17 cellular contexts compared by ENCODE assay signal in genomic region chr7:154709840-154710520, GRCh38.
A peak's percentile ranks its signal among the peaks of the same experiment; 100 is the strongest.
DNase-seq lines count a peak whose midpoint lies in the region; ATAC-seq and TF ChIP-seq lines count a peak whose summit lies in the region.
"Had no signal": no experiment of that assay in that cellular context is flagged by ENCODE, and none has a peak within 500 bp of the region (broad histone marks: within the 10 kb centered on the region; RNA-seq: fewer than 3 reads in every experiment).

No MANE protein-coding gene starts in this region.

- no peak overlapping the region for H4K91ac ChIP-seq in neuronal stem cell (ENCODE audit: low read depth, low read length, poor library complexity)

- H3K27me3 ChIP-seq in body of pancreas (no peaks in the 10 kb centered on the region), neuronal stem cell (ENCODE audit: control insufficient read depth in 3 of 3, insufficient read depth in 3 of 3, low read depth in 1 of 3, low read length in 3 of 3) (peaks cover 0 to 3% (median 0%) of the 10 kb centered on the region in 3 experiments), GM23338 (ENCODE audit: insufficient read depth) (no peaks in the 10 kb centered on the region)

- H4K8ac ChIP-seq in neuronal stem cell (ENCODE audit: low read depth, low read length): no peak overlapping the region

- 28 to 48% methylated on average over 4 to 6 of the region's 6 CpGs for WGBS in body of pancreas, 2 donors
- no CpG with 5 or more reads among the region's 6 CpGs for WGBS in neuronal stem cell (ENCODE audit: extremely low coverage in 2 of 2, insufficient read length in 2 of 2, insufficient replicate concordance in 1 of 2), 2 donors

- peaks cover 2% of the 10 kb centered on the region for H3K79me1 ChIP-seq in neuronal stem cell (ENCODE audit: low read depth, low read length)

- H4K20me1 ChIP-seq in GM23338 (replicated peaks; ENCODE audit: insufficient read depth): no peaks in the 10 kb centered on the region

- no peak overlapping the region for H3K27ac Mint-ChIP-seq in GM23338
- H3K27ac Mint-ChIP-seq: B cell; CD4-positive, CD25-positive, alpha-beta regulatory T cell; CD8-positive, alpha-beta memory T cell had no signal

- TF ChIP-seq POLR2A in body of pancreas (IDR thresholded peaks at IDR 0.05): no peak

- peak overlapping the region; percentile 41 to 65 (median 56) for H3K27ac ChIP-seq in body of pancreas
- H3K27ac ChIP-seq in neuronal stem cell (replicated peaks; ENCODE audit: low read length): no peak overlapping the region
- no peak overlapping the region for H3K27ac ChIP-seq in GM23338 (ENCODE audit: low read depth)

- H3K4me1 ChIP-seq in body of pancreas (peaks cover 34% of the 10 kb centered on the region), neuronal stem cell (ENCODE audit: control insufficient read depth in 2 of 2, insufficient read depth in 1 of 2, low read depth in 1 of 2, low read length in 2 of 2) (peaks cover 0 to 1% of the 10 kb centered on the region in 2 donors), GM23338 (ENCODE audit: insufficient read depth) (no peaks in the 10 kb centered on the region)
- H3K4me1 ChIP-seq: HAP-1 had no signal

- TF ChIP-seq CTCF in body of pancreas (IDR thresholded peaks at IDR 0.05) (no peak), GM23338 (conservative IDR thresholded peaks at IDR 0.05; ENCODE audit: low read depth in 2 of 2) (no peak)

- no peak overlapping the region for H2AK5ac ChIP-seq in neuronal stem cell (ENCODE audit: low read depth, low read length)

- intact Hi-C loops in body of pancreas (cut with DNase I): no loop called here

- H3K36me3 ChIP-seq in body of pancreas (replicated peaks in 1 of 2; ENCODE audit: insufficient read depth in 1 of 2, low read depth in 2 of 2) (no peaks in the 10 kb centered on the region), neuronal stem cell (replicated peaks in 1 of 2; ENCODE audit: control insufficient read depth in 2 of 2, insufficient read depth in 2 of 2, low read length in 2 of 2) (no peaks in the 10 kb centered on the region), GM23338 (ENCODE audit: insufficient read depth) (no peaks in the 10 kb centered on the region; the same call in 1 of the 2 replicates)
- H3K36me3 ChIP-seq: HAP-1 had no signal

- H2BK12ac ChIP-seq in neuronal stem cell (ENCODE audit: low read length): no peak overlapping the region

- H3K9me3 Mint-ChIP-seq in GM23338: peaks cover 58% of the 10 kb centered on the region

- peak; percentile 96 for ATAC-seq in body of pancreas
- no peak for ATAC-seq in GM23338
- ATAC-seq in GM18858 (IDR thresholded peaks at IDR 0.05; ENCODE audit: unreplicated experiment): no peak
- ATAC-seq: GM12878 had no signal

- H2AFZ ChIP-seq in neuronal stem cell (ENCODE audit: low read length) (no peak overlapping the region), GM23338 (no peak overlapping the region)

- no peak overlapping the region for H3K4ac ChIP-seq in neuronal stem cell (ENCODE audit: low read length)

- DNase-seq in NCI-H146 (lab: John Stamatoyannopoulos, UW) (peak; percentile 57), body of pancreas (peak; percentile 48 to 63 (median 58)), neuronal stem cell (ENCODE audit: low spot score) (no peak), GM23338 (ENCODE audit: low spot score) (no peak)
- no peak for DNase-seq in stimulated activated CD4-positive, alpha-beta T cell treated with anti-CD3 and anti-CD28 coated beads, Interleukin-15, amount 100 ng/mL, for 24 hours
- DNase-seq: C1 segment of cervical spinal cord; CD4-positive, CD25-positive, alpha-beta regulatory T cell; CD8-positive, alpha-beta memory T cell; COR-L47; DMS 273 treated with DMSO at 0.1 percent for 48 hours; DMS53; DND-41; EL had no signal

- no peak overlapping the region for H2BK120ac ChIP-seq in neuronal stem cell (ENCODE audit: low read depth, low read length)

- no peak overlapping the region for H3K9ac ChIP-seq in neuronal stem cell (ENCODE audit: low read depth, low read length, poor library complexity)

- no peaks in the 10 kb centered on the region for H3K79me2 ChIP-seq in GM23338 (replicated peaks; ENCODE audit: insufficient read depth)

- H3K23ac ChIP-seq in neuronal stem cell (ENCODE audit: low read depth, low read length, poor library complexity): no peak overlapping the region

- no peaks in the 10 kb centered on the region for H3F3A ChIP-seq in GM23338 (replicated peaks; ENCODE audit: low read depth)

- peak overlapping the region; percentile 92 for H3K14ac ChIP-seq in neuronal stem cell (ENCODE audit: low read length)

- no peak overlapping the region for H2BK5ac ChIP-seq in neuronal stem cell (ENCODE audit: low read length)

- H3K4me1 Mint-ChIP-seq in GM23338: no peaks in the 10 kb centered on the region
- H3K4me1 Mint-ChIP-seq: B cell; CD4-positive, CD25-positive, alpha-beta regulatory T cell; CD8-positive, alpha-beta memory T cell had no signal

- peak overlapping the region; percentile 63 for H3K18ac ChIP-seq in neuronal stem cell (ENCODE audit: low read length)

- no peaks in the 10 kb centered on the region for H3K9me3 ChIP-seq in body of pancreas
- H3K9me3 ChIP-seq in neuronal stem cell (replicated peaks in 1 of 2; ENCODE audit: control insufficient read depth in 2 of 2, insufficient read depth in 1 of 2, low read depth in 1 of 2, low read length in 2 of 2): peaks cover 0 to 7% of the 10 kb centered on the region in 2 donors
- H3K9me3 ChIP-seq: HAP-1 had no signal

- no peak overlapping the region for H3K4me3 Mint-ChIP-seq in GM23338
- H3K4me3 Mint-ChIP-seq: B cell; CD4-positive, CD25-positive, alpha-beta regulatory T cell; CD8-positive, alpha-beta memory T cell had no signal

- H3K4me3 ChIP-seq in body of pancreas (no peak overlapping the region), neuronal stem cell (ENCODE audit: low read length in 2 of 2) (no peak overlapping the region), GM23338 (no peak overlapping the region)
- H3K4me3 ChIP-seq: GM12878, HAP-1 had no signal

- H2BK15ac ChIP-seq in neuronal stem cell (ENCODE audit: low read length): no peak overlapping the region

- H3K27me3 Mint-ChIP-seq in GM23338 (ENCODE audit: insufficient read depth, low read depth, poor library complexity): no peaks in the 10 kb centered on the region
- H3K27me3 Mint-ChIP-seq: B cell; CD4-positive, CD25-positive, alpha-beta regulatory T cell; CD8-positive, alpha-beta memory T cell had no signal

- H3K36me3 Mint-ChIP-seq in GM23338 (ENCODE audit: low read depth): peaks cover 19% of the 10 kb centered on the region
- H3K36me3 Mint-ChIP-seq: CD4-positive, CD25-positive, alpha-beta regulatory T cell; CD8-positive, alpha-beta memory T cell had no signal

- no peaks in the 10 kb centered on the region for H3K9me2 ChIP-seq in GM23338 (ENCODE audit: insufficient read depth)

- no peak overlapping the region for H3K4me2 ChIP-seq in neuronal stem cell (ENCODE audit: insufficient read depth, low read length, poor library complexity, severe bottlenecking)
- no peak overlapping the region for H3K4me2 ChIP-seq in GM23338

TF ChIP-seq in GM23338, 12 proteins besides CTCF, POLR2A, EP300 and RAD21:
- TF ChIP-seq CREB1 (CRISPR knock-in tag; IDR thresholded peaks at IDR 0.05; ENCODE audit: low read depth): no peak
- no peak for TF ChIP-seq EZH2phosphoT487 (IDR thresholded peaks at IDR 0.05; ENCODE audit: unreplicated experiment)

Comparison
In these comparisons a context has a peak if more than half of its experiments do, and no peak if none do; other contexts are left out.
1. DNase-seq: peak in NCI-H146 (single experiment) and body of pancreas (4 of 4); none in neuronal stem cell (single experiment), GM23338 (single experiment) and stimulated activated CD4-positive, alpha-beta T cell treated with anti-CD3 and anti-CD28 coated beads, Interleukin-15, amount 100 ng/mL, for 24 hours (single experiment).
2. H3K27ac ChIP-seq: peak in body of pancreas (4 of 4); none in neuronal stem cell (single experiment) and GM23338 (single experiment).